In genomic region chr3:50146316-50146901, GRCh38 we compare ENCODE assay signal across 20 cellular contexts. TPM values are rescaled to one million over a fixed set of nuclear protein-coding genes. Genes with fewer than 3 reads are reported as not detected.
DNase-seq lines count a peak whose midpoint lies in the region; TF ChIP-seq lines count a peak whose summit lies in the region.
"Had no signal": no experiment of that assay in that cellular context is flagged by ENCODE, and none has a peak within 500 bp of the region (broad histone marks: within the 10 kb centered on the region; RNA-seq: fewer than 3 reads in every experiment).

No MANE protein-coding gene starts in this region.

- intact Hi-C loops in MCF 10A (cut with micrococcal nuclease): no loop called here
- intact Hi-C loops in breast epithelium (cut with DNase I; ENCODE audit: low total_unique reads): no loop called here
- intact Hi-C loops in OCI-LY7 (cut with micrococcal nuclease; ENCODE audit: unreplicated experiment): no loop called here

- H3K27me3 Mint-ChIP-seq in MCF 10A (ENCODE audit: insufficient read depth, unreplicated experiment): peaks cover 12% of the 10 kb centered on the region
- H3K27me3 Mint-ChIP-seq in type B pancreatic cell: peaks cover 3% of the 10 kb centered on the region

- no peak overlapping the region for H3K4me3 Mint-ChIP-seq in MCF 10A (ENCODE audit: unreplicated experiment)
- no peak overlapping the region for H3K4me3 Mint-ChIP-seq in type B pancreatic cell

- H3K9me3 ChIP-seq in breast epithelium (no peaks in the 10 kb centered on the region), OCI-LY7 (ENCODE audit: low read length) (no peaks in the 10 kb centered on the region)
- H3K9me3 ChIP-seq: transverse colon had no signal

- H3K36me3 Mint-ChIP-seq in MCF 10A (ENCODE audit: insufficient read depth, unreplicated experiment) (no peaks in the 10 kb centered on the region), type B pancreatic cell (no peaks in the 10 kb centered on the region)

- H3K4me1 Mint-ChIP-seq in MCF 10A (ENCODE audit: insufficient read depth, unreplicated experiment): peaks cover 28% of the 10 kb centered on the region
- H3K4me1 Mint-ChIP-seq in type B pancreatic cell (ENCODE audit: unreplicated experiment): peaks cover 26% of the 10 kb centered on the region

- no peak overlapping the region for H2AFZ ChIP-seq in OCI-LY7 (ENCODE audit: low read length)

- H3K4me3 ChIP-seq in breast epithelium: no peak overlapping the region
- no peak overlapping the region for H3K4me3 ChIP-seq in OCI-LY7 (ENCODE audit: low read depth, low read length, poor library complexity, severe bottlenecking)
- H3K4me3 ChIP-seq in epithelial cell of proximal tubule (ENCODE audit: low read depth, low read length): no peak overlapping the region
- H3K4me3 ChIP-seq: transverse colon had no signal

- H3K79me2 ChIP-seq in OCI-LY7 (ENCODE audit: insufficient read depth, low read depth, low read length): no peaks in the 10 kb centered on the region

- H3K9me2 ChIP-seq in OCI-LY7 (ENCODE audit: insufficient read depth, low read length): no peaks in the 10 kb centered on the region

- no peaks in the 10 kb centered on the region for H4K20me1 ChIP-seq in OCI-LY7 (ENCODE audit: insufficient read depth, low read length)

- H3K4me1 ChIP-seq in breast epithelium (peaks cover 4 to 22% of the 10 kb centered on the region in 2 donors), OCI-LY7 (ENCODE audit: insufficient read depth, low read length, poor library complexity, severe bottlenecking) (no peaks in the 10 kb centered on the region)

- no peak for TF ChIP-seq CTCF in MCF 10A (IDR thresholded peaks at IDR 0.05; ENCODE audit: unreplicated experiment)
- TF ChIP-seq CTCF in breast epithelium (IDR thresholded peaks at IDR 0.05): no peak
- 0 out of 2 replicates have a peak, but pooled peaks have one; percentile 16 for TF ChIP-seq CTCF in OCI-LY7 (conservative IDR thresholded peaks at IDR 0.05; ENCODE audit: low read length)
- TF ChIP-seq CTCF in epithelial cell of proximal tubule (conservative IDR thresholded peaks at IDR 0.05; ENCODE audit: low read depth, low read length): peak; percentile 38
- TF ChIP-seq CTCF in type B pancreatic cell (conservative IDR thresholded peaks at IDR 0.05): no peak

- DNase-seq in MCF 10A (ENCODE audit: unreplicated experiment) (peak; percentile 44), breast epithelium (ENCODE audit: low spot score in 2 of 2) (no peak), OCI-LY7 (ENCODE audit: low spot score) (no peak), epithelial cell of proximal tubule (ENCODE audit: low read depth) (no peak), type B pancreatic cell (ENCODE audit: extremely low spot score, unreplicated experiment) (no peak), AG08396 (ENCODE audit: low spot score) (no peak), HT-29 (ENCODE audit: low spot score) (no peak), COLO668 (lab: John Stamatoyannopoulos, UW; ENCODE audit: unreplicated experiment) (no peak)
- DNase-seq: ACHN; cortex of kidney; erythroblast; NCI-H146; nucleus accumbens; stimulated activated CD4-positive, alpha-beta T cell treated with anti-CD3 and anti-CD28 coated beads, Interleukin-4, amount 100 ng/mL, for 1 hour; T-helper 1 cell; transverse colon had no signal

- no peaks in the 10 kb centered on the region for H3K9me3 Mint-ChIP-seq in MCF 10A (ENCODE audit: unreplicated experiment)
- no peaks in the 10 kb centered on the region for H3K9me3 Mint-ChIP-seq in type B pancreatic cell

- H3K4me2 ChIP-seq in OCI-LY7 (ENCODE audit: low read length): no peak overlapping the region
- H3K4me2 ChIP-seq: KMS-11 had no signal

- POLR2A ChIA-PET in MCF 10A (lab: Yijun Ruan, JAX): no interaction called here
- POLR2A ChIA-PET in OCI-LY7 (lab: Charles Lee): no interaction called here

- no peak for TF ChIP-seq POLR2A in breast epithelium (IDR thresholded peaks at IDR 0.05)

- BruUV-seq in MCF 10A (replicated peaks; lab: Mats Ljungman, UMichigan): no TSS peak
- BruUV-seq in OCI-LY7 (replicated peaks; lab: Mats Ljungman, UMichigan): no TSS peak

- CTCF ChIA-PET in MCF 10A (lab: Yijun Ruan, JAX): no interaction called here
- CTCF ChIA-PET in OCI-LY7 (lab: Charles Lee; ENCODE audit: unreplicated experiment): no interaction called here

- H3K27ac ChIP-seq in breast epithelium: no peak overlapping the region
- H3K27ac ChIP-seq in OCI-LY7 (ENCODE audit: low read depth, low read length, poor library complexity, severe bottlenecking): no peak overlapping the region
- H3K27ac ChIP-seq: HL-60, KMS-11, transverse colon had no signal

- no peaks in the 10 kb centered on the region for H3K27me3 ChIP-seq in breast epithelium
- H3K27me3 ChIP-seq: transverse colon had no signal

- H3K36me3 ChIP-seq in breast epithelium (no peaks in the 10 kb centered on the region), OCI-LY7 (ENCODE audit: insufficient read depth, low read length) (no peaks in the 10 kb centered on the region)
- H3K36me3 ChIP-seq: transverse colon had no signal

- peak overlapping the region; percentile 16 for H3K27ac Mint-ChIP-seq in MCF 10A (ENCODE audit: low read depth, unreplicated experiment)
- peak overlapping the region; percentile 67 for H3K27ac Mint-ChIP-seq in type B pancreatic cell

RNA-seq across cellular contexts. Expression of gene SEMA3F, which starts 8.7 kb away (rescaled TPM):
- total RNA-seq in MCF 10A (2022) (34.6 and 51.5 TPM in 2 replicates), breast epithelium (10 to 100 TPM in 2 of 3 donors, 1 to 10 TPM in 1; 7.7 to 49.8 (median 26.9) TPM), OCI-LY7 (2022) (0.18 and 0.84 TPM in 2 replicates), epithelial cell of proximal tubule (36.0 and 58.6 TPM in 2 replicates), type B pancreatic cell (ENCODE audit: low replicate concordance) (41.9 and 48.0 TPM in 2 replicates)
- total RNA-seq in OCI-LY7 (2014; rRNA removed; shearing (Covaris generic)): 0.28 TPM in 1 of 2 replicates, not detected in the other
- 14.6 and 16.5 TPM in 2 replicates for total RNA-seq in HT-29 (2014; rRNA removed; shearing (Covaris generic))

RNA-seq across cellular contexts. Expression of gene GNAT1, which starts 45.0 kb away (rescaled TPM):
- 0.49 TPM in 1 of 2 replicates, not detected in the other for total RNA-seq in MCF 10A (2022)
- total RNA-seq in breast epithelium: not detected
- total RNA-seq in OCI-LY7 (2014; rRNA removed; shearing (Covaris generic)): not detected in 2 replicates
- total RNA-seq in OCI-LY7 (2022): not detected in 2 replicates
- total RNA-seq in epithelial cell of proximal tubule: not detected in 2 replicates
- total RNA-seq in type B pancreatic cell (ENCODE audit: low replicate concordance): 0.71 TPM in 1 of 2 replicates, not detected in the other
- total RNA-seq in HT-29 (2014; rRNA removed; shearing (Covaris generic)): 0.18 TPM in 1 of 2 replicates, not detected in the other
- total RNA-seq: astrocyte, NCI-H460, transverse colon had no signal

RNA-seq across cellular contexts. Expression of gene RBM5, which starts 57.7 kb away (rescaled TPM):
- total RNA-seq in MCF 10A (2022) (138 TPM in 2 replicates), breast epithelium (100 to 1,000 TPM; 214 to 343 (median 296) TPM), OCI-LY7 (2022) (197 and 223 TPM in 2 replicates), epithelial cell of proximal tubule (52.3 and 80.7 TPM in 2 replicates), type B pancreatic cell (ENCODE audit: low replicate concordance) (170 and 244 TPM in 2 replicates)
- 139 and 192 TPM in 2 replicates for total RNA-seq in OCI-LY7 (2014; rRNA removed; shearing (Covaris generic))
- total RNA-seq in HT-29 (2014; rRNA removed; shearing (Covaris generic)): 33.5 and 35.8 TPM in 2 replicates

RNA-seq across cellular contexts. Expression of gene SLC38A3, which starts 58.7 kb away (rescaled TPM):
- total RNA-seq in MCF 10A (2022): not detected in 2 replicates
- total RNA-seq in breast epithelium: 1 to 10 TPM in 1 of 3 donors, under 1 TPM in 1, not detected in 1; 0.98 to 2.5 TPM
- not detected in 2 replicates for total RNA-seq in OCI-LY7 (2014; rRNA removed; shearing (Covaris generic))
- total RNA-seq in OCI-LY7 (2022): not detected in 2 replicates
- total RNA-seq in epithelial cell of proximal tubule: not detected in 2 replicates
- 6.0 and 11.0 TPM in 2 replicates for total RNA-seq in type B pancreatic cell (ENCODE audit: low replicate concordance)
- total RNA-seq in HT-29 (2014; rRNA removed; shearing (Covaris generic)): 0.70 TPM in 1 of 2 replicates, not detected in the other
- total RNA-seq: transverse colon had no signal

Comparison
In these comparisons a context has a peak if more than half of its experiments do, and no peak if none do; other contexts are left out.
1. CTCF ChIP-seq: peak in OCI-LY7 (single experiment) and epithelial cell of proximal tubule (single experiment); none in MCF 10A (single experiment), breast epithelium (0 of 3) and type B pancreatic cell (single experiment).